Comparison of ENCODE assay signal across 18 cellular contexts in genomic region chr22:20959578-20960461, GRCh38. TPM values are rescaled to one million over a fixed set of nuclear protein-coding genes. Genes with fewer than 3 reads are reported as not detected.
DNase-seq lines count a peak whose midpoint lies in the region; ATAC-seq, FAIRE-seq and TF ChIP-seq lines count a peak whose summit lies in the region.
"Had no signal": no experiment of that assay in that cellular context is flagged by ENCODE, and none has a peak within 500 bp of the region (broad histone marks: within the 10 kb centered on the region; RNA-seq: fewer than 3 reads in every experiment).

No MANE protein-coding gene starts in this region.

- peak overlapping the region; percentile 1 for H3K27ac Mint-ChIP-seq in activated T-helper 1 cell treated with anti-CD3 and anti-CD28 coated beads, Interleukin-12 subunit alpha, Interleukin-12 subunit beta, Interleukin-2, Interleukin-4 antibody, amounts not matched to agents 30 ng/mL and 10 ng/mL and 1 ng/mL, durations not matched to agents 14 hours and 24 hours and 36 hours
- no peak overlapping the region for H3K27ac Mint-ChIP-seq in nephron
- H3K27ac Mint-ChIP-seq: CD8-positive, alpha-beta T cell; GM23338 had no signal

- ATAC-seq in GM19452 (IDR thresholded peaks at IDR 0.05; ENCODE audit: unreplicated experiment), result no peak
- ATAC-seq: CD8-positive, alpha-beta T cell; GM23338 had no signal

- peaks cover 11% of the 10 kb centered on the region for H3K4me1 Mint-ChIP-seq in activated T-helper 1 cell treated with anti-CD3 and anti-CD28 coated beads, Interleukin-12 subunit alpha, Interleukin-12 subunit beta, Interleukin-2, Interleukin-4 antibody, amounts not matched to agents 30 ng/mL and 10 ng/mL and 1 ng/mL, durations not matched to agents 14 hours and 24 hours and 36 hours (ENCODE audit: low read depth)
- no peaks in the 10 kb centered on the region for H3K4me1 Mint-ChIP-seq in nephron

- peak; percentile 61 for FAIRE-seq in urothelium cell line (lab: Jason Lieb, UNC)
- FAIRE-seq: GM12891 had no signal

- no peak overlapping the region for H3K4me3 Mint-ChIP-seq in activated T-helper 1 cell treated with anti-CD3 and anti-CD28 coated beads, Interleukin-12 subunit alpha, Interleukin-12 subunit beta, Interleukin-2, Interleukin-4 antibody, amounts not matched to agents 30 ng/mL and 10 ng/mL and 1 ng/mL, durations not matched to agents 14 hours and 24 hours and 36 hours
- peak overlapping the region in 2 of 3 experiments; percentile 23 to 53 for H3K4me3 Mint-ChIP-seq in nephron
- H3K4me3 Mint-ChIP-seq: CD8-positive, alpha-beta T cell; GM23338 had no signal

- H3K36me3 Mint-ChIP-seq in activated T-helper 1 cell treated with anti-CD3 and anti-CD28 coated beads, Interleukin-12 subunit alpha, Interleukin-12 subunit beta, Interleukin-2, Interleukin-4 antibody, amounts not matched to agents 30 ng/mL and 10 ng/mL and 1 ng/mL, durations not matched to agents 14 hours and 24 hours and 36 hours (ENCODE audit: low read depth), result no peaks in the 10 kb centered on the region
- H3K36me3 Mint-ChIP-seq in nephron (ENCODE audit: low read depth), result no peaks in the 10 kb centered on the region
- H3K36me3 Mint-ChIP-seq: CD8-positive, alpha-beta T cell had no signal

- H3K27me3 Mint-ChIP-seq in activated T-helper 1 cell treated with anti-CD3 and anti-CD28 coated beads, Interleukin-12 subunit alpha, Interleukin-12 subunit beta, Interleukin-2, Interleukin-4 antibody, amounts not matched to agents 30 ng/mL and 10 ng/mL and 1 ng/mL, durations not matched to agents 14 hours and 24 hours and 36 hours (ENCODE audit: insufficient read depth), result peaks cover 36% of the 10 kb centered on the region
- H3K27me3 Mint-ChIP-seq in nephron (ENCODE audit: low read depth), result peaks cover 60% of the 10 kb centered on the region

- no peak for TF ChIP-seq CTCF in nephron (IDR thresholded peaks at IDR 0.05; ENCODE audit: unreplicated experiment in 3 of 3)

- no peaks in the 10 kb centered on the region for H3K9me3 Mint-ChIP-seq in activated T-helper 1 cell treated with anti-CD3 and anti-CD28 coated beads, Interleukin-12 subunit alpha, Interleukin-12 subunit beta, Interleukin-2, Interleukin-4 antibody, amounts not matched to agents 30 ng/mL and 10 ng/mL and 1 ng/mL, durations not matched to agents 14 hours and 24 hours and 36 hours
- no peaks in the 10 kb centered on the region for H3K9me3 Mint-ChIP-seq in nephron
- H3K9me3 Mint-ChIP-seq: CD8-positive, alpha-beta T cell had no signal

- DNase-seq in NCI-H748 (lab: John Stamatoyannopoulos, UW; ENCODE audit: unreplicated experiment) (peak; percentile 5), NCI-H748 treated with DMSO at 0.1 percent for 48 hours (lab: John Stamatoyannopoulos, UW) (no peak), urothelium cell line (ENCODE audit: low spot score) (no peak), ecto neural progenitor cell (ENCODE audit: low spot score) (no peak)
- DNase-seq in activated T-helper 1 cell treated with anti-CD3 and anti-CD28 coated beads, Interleukin-12 subunit alpha, Interleukin-12 subunit beta, Interleukin-2, Interleukin-4 antibody, amounts not matched to agents 30 ng/mL and 10 ng/mL and 1 ng/mL, durations not matched to agents 14 hours and 24 hours and 36 hours (ENCODE audit: low spot score), result no peak
- DNase-seq: 8988T; CD8-positive, alpha-beta T cell; DND-41; HCEC 1CT; MG63; NCI-H1417 treated with DMSO at 0.1 percent for 48 hours; NCI-H1930; NCI-H774 had no signal

- intact Hi-C loops in activated T-helper 1 cell treated with anti-CD3 and anti-CD28 coated beads, Interleukin-12 subunit alpha, Interleukin-12 subunit beta, Interleukin-2, Interleukin-4 antibody, amounts not matched to agents 30 ng/mL and 10 ng/mL and 1 ng/mL, durations not matched to agents 14 hours and 24 hours and 36 hours (cut with micrococcal nuclease), result loop anchor here (5.0 to 10.0 kb wide), 3 partner anchors 42 to 145 kb away; partner anchors contain the start of genes CRKL and THAP7

RNA-seq across cellular contexts. Expression of gene AIFM3, which starts 7.2 kb away (rescaled TPM):
- total RNA-seq in activated T-helper 1 cell treated with anti-CD3 and anti-CD28 coated beads, Interleukin-12 subunit alpha, Interleukin-12 subunit beta, Interleukin-2, Interleukin-4 antibody, amounts not matched to agents 30 ng/mL and 10 ng/mL and 1 ng/mL, durations not matched to agents 14 hours and 24 hours and 36 hours, result 0.88 and 0.93 TPM in 2 replicates
- total RNA-seq: LHCN-M2 had no signal

RNA-seq across cellular contexts. Expression of gene LZTR1, which starts 22.3 kb away (rescaled TPM):
- total RNA-seq in activated T-helper 1 cell treated with anti-CD3 and anti-CD28 coated beads, Interleukin-12 subunit alpha, Interleukin-12 subunit beta, Interleukin-2, Interleukin-4 antibody, amounts not matched to agents 30 ng/mL and 10 ng/mL and 1 ng/mL, durations not matched to agents 14 hours and 24 hours and 36 hours, result 81.9 and 87.5 TPM in 2 replicates

RNA-seq across cellular contexts. Expression of gene THAP7, which starts 42.1 kb away (rescaled TPM):
- 35.1 and 36.8 TPM in 2 replicates for total RNA-seq in activated T-helper 1 cell treated with anti-CD3 and anti-CD28 coated beads, Interleukin-12 subunit alpha, Interleukin-12 subunit beta, Interleukin-2, Interleukin-4 antibody, amounts not matched to agents 30 ng/mL and 10 ng/mL and 1 ng/mL, durations not matched to agents 14 hours and 24 hours and 36 hours

RNA-seq across cellular contexts. Expression of gene CRKL, which starts 42.6 kb away (rescaled TPM):
- 78.2 and 79.2 TPM in 2 replicates for total RNA-seq in activated T-helper 1 cell treated with anti-CD3 and anti-CD28 coated beads, Interleukin-12 subunit alpha, Interleukin-12 subunit beta, Interleukin-2, Interleukin-4 antibody, amounts not matched to agents 30 ng/mL and 10 ng/mL and 1 ng/mL, durations not matched to agents 14 hours and 24 hours and 36 hours

RNA-seq across cellular contexts. Expression of gene P2RX6, which starts 55.1 kb away (rescaled TPM):
- total RNA-seq in activated T-helper 1 cell treated with anti-CD3 and anti-CD28 coated beads, Interleukin-12 subunit alpha, Interleukin-12 subunit beta, Interleukin-2, Interleukin-4 antibody, amounts not matched to agents 30 ng/mL and 10 ng/mL and 1 ng/mL, durations not matched to agents 14 hours and 24 hours and 36 hours, result 0.18 and 0.22 TPM in 2 replicates
- total RNA-seq: GM23338 had no signal
